In genomic region chr7:72447465-72448204, GRCh38 we compare ENCODE assay signal across 26 cellular contexts. TPM values are rescaled to one million over a fixed set of nuclear protein-coding genes. Genes with fewer than 3 reads are reported as not detected.
DNase-seq lines count a peak whose midpoint lies in the region; ATAC-seq and TF ChIP-seq lines count a peak whose summit lies in the region.
"Had no signal": no experiment of that assay in that cellular context is flagged by ENCODE, and none has a peak within 500 bp of the region (broad histone marks: within the 10 kb centered on the region; RNA-seq: fewer than 3 reads in every experiment).

No MANE protein-coding gene starts in this region.

- no peak overlapping the region for H3K9ac ChIP-seq in mesenchymal stem cell (ENCODE audit: low read length)

- peaks cover 2% of the 10 kb centered on the region for H3K4me1 ChIP-seq in mesenchymal stem cell (ENCODE audit: control insufficient read depth, insufficient read depth, low read depth, low read length)
- H3K4me1 ChIP-seq in prostate gland (replicated peaks), result peaks cover 2% of the 10 kb centered on the region

- peaks cover 43% of the 10 kb centered on the region for H3K27me3 Mint-ChIP-seq in stimulated activated naive CD8-positive, alpha-beta T cell treated with anti-CD3 and anti-CD28 coated beads, Interleukin-15, amount 100 ng/mL, for 72 hours

- no peak overlapping the region for H4K8ac ChIP-seq in mesenchymal stem cell (ENCODE audit: low read length)

- H3K27ac ChIP-seq in mesenchymal stem cell (ENCODE audit: low read length, poor library complexity, severe bottlenecking) (no peak overlapping the region), prostate gland (no peak overlapping the region)
- H3K27ac ChIP-seq: C4-2B, HL-60, RWPE1 had no signal

- no peak overlapping the region for H3K4ac ChIP-seq in mesenchymal stem cell (ENCODE audit: low read depth in 1 of 2, low read length in 2 of 2)

- no peak for TF ChIP-seq CTCF in prostate gland (IDR thresholded peaks at IDR 0.05)

- 86% methylated on average over 17 of the region's 17 CpGs for WGBS in mesenchymal stem cell
- WGBS in prostate gland, result 75% methylated on average over 17 of the region's 17 CpGs

- no peaks in the 10 kb centered on the region for H3K79me1 ChIP-seq in mesenchymal stem cell (replicated peaks; ENCODE audit: low read length, poor library complexity, severe bottlenecking)

- ATAC-seq in stimulated activated naive CD8-positive, alpha-beta T cell treated with anti-CD3 and anti-CD28 coated beads, Interleukin-15, amount 100 ng/mL, for 72 hours, result peak; percentile 18
- no peak for ATAC-seq in stimulated activated naive CD8-positive, alpha-beta T cell treated with anti-CD3 and anti-CD28 coated beads, Interleukin-15, Interleukin-2, amounts not matched to agents 100 U/mL and 50 U/mL, for 24 hours
- no peak for ATAC-seq in GM18502 (IDR thresholded peaks at IDR 0.05; ENCODE audit: poor library complexity, unreplicated experiment)
- ATAC-seq: PC-3 had no signal

- no peak overlapping the region for H3K14ac ChIP-seq in mesenchymal stem cell (ENCODE audit: low read length in 2 of 2)

- no peaks in the 10 kb centered on the region for H3K9me3 ChIP-seq in mesenchymal stem cell (ENCODE audit: control insufficient read depth, low read length)
- H3K9me3 ChIP-seq in prostate gland, result no peaks in the 10 kb centered on the region
- H3K9me3 ChIP-seq: MG63 had no signal

- H2BK120ac ChIP-seq in mesenchymal stem cell (ENCODE audit: low read depth, low read length), result no peak overlapping the region

- no peak overlapping the region for H3K18ac ChIP-seq in mesenchymal stem cell (ENCODE audit: low read depth in 1 of 2, low read length in 2 of 2)

- H3K27ac Mint-ChIP-seq in stimulated activated naive CD8-positive, alpha-beta T cell treated with anti-CD3 and anti-CD28 coated beads, Interleukin-15, amount 100 ng/mL, for 72 hours, result no peak overlapping the region

- no peak for DNase-seq in stimulated activated naive CD8-positive, alpha-beta T cell treated with anti-CD3 and anti-CD28 coated beads, Interleukin-15, amount 100 ng/mL, for 72 hours
- DNase-seq in stimulated activated naive CD8-positive, alpha-beta T cell treated with anti-CD3 and anti-CD28 coated beads, Interleukin-15, Interleukin-2, amounts not matched to agents 100 U/mL and 50 U/mL, for 24 hours, result no peak
- DNase-seq in mesenchymal stem cell (no peak), posterior vena cava (ENCODE audit: low spot score) (peak; percentile 65), prostate gland (ENCODE audit: low spot score) (no peak), DMS 273 (lab: John Stamatoyannopoulos, UW; ENCODE audit: unreplicated experiment) (no peak), AG08395 (ENCODE audit: low spot score) (no peak)
- DNase-seq: DMS 273 treated with DMSO at 0.1 percent for 48 hours, DND-41, HCEC 1CT, Karpas-422, MG63, NCI-H1048, NCI-H1436, NCI-H1930, NCI-H226, NCI-H526, PC-3, SIG-M5 had no signal

- H3K4me1 Mint-ChIP-seq in stimulated activated naive CD8-positive, alpha-beta T cell treated with anti-CD3 and anti-CD28 coated beads, Interleukin-15, amount 100 ng/mL, for 72 hours, result no peaks in the 10 kb centered on the region

- no peak overlapping the region for H2AFZ ChIP-seq in mesenchymal stem cell (ENCODE audit: low read depth, low read length)

- H2AK5ac ChIP-seq in mesenchymal stem cell (ENCODE audit: low read length, severe bottlenecking), result no peak overlapping the region

- H3K23ac ChIP-seq in mesenchymal stem cell (ENCODE audit: low read length in 2 of 2), result no peak overlapping the region

- H2BK15ac ChIP-seq in mesenchymal stem cell (ENCODE audit: low read depth, poor library complexity, severe bottlenecking), result no peak overlapping the region

- H3K27me3 ChIP-seq in mesenchymal stem cell (ENCODE audit: control insufficient read depth in 1 of 2, insufficient read depth in 1 of 2, low read length in 2 of 2), result peaks cover 0 to 48% of the 10 kb centered on the region in 2 experiments
- peaks cover 2% of the 10 kb centered on the region for H3K27me3 ChIP-seq in prostate gland (replicated peaks; ENCODE audit: insufficient read depth)

- TF ChIP-seq POLR2A in prostate gland (IDR thresholded peaks at IDR 0.05), result no peak

- H3K36me3 ChIP-seq in mesenchymal stem cell (ENCODE audit: control insufficient read depth in 1 of 2, insufficient read depth in 2 of 2, low read depth in 1 of 2, low read length in 2 of 2) (no peaks in the 10 kb centered on the region), prostate gland (no peaks in the 10 kb centered on the region)
- H3K36me3 ChIP-seq: MG63 had no signal

- H4K91ac ChIP-seq in mesenchymal stem cell (ENCODE audit: low read length), result peak overlapping the region; percentile 62

- H3K9me3 Mint-ChIP-seq in stimulated activated naive CD8-positive, alpha-beta T cell treated with anti-CD3 and anti-CD28 coated beads, Interleukin-15, amount 100 ng/mL, for 72 hours, result no peaks in the 10 kb centered on the region

- no peak overlapping the region for H2BK12ac ChIP-seq in mesenchymal stem cell (ENCODE audit: low read length in 2 of 2)

- intact Hi-C loops in posterior vena cava (cut with DNase I), result no loop called here
- intact Hi-C loops in prostate gland (cut with DNase I), result no loop called here

- H3K4me3 Mint-ChIP-seq in stimulated activated naive CD8-positive, alpha-beta T cell treated with anti-CD3 and anti-CD28 coated beads, Interleukin-15, amount 100 ng/mL, for 72 hours, result no peak overlapping the region
- H3K4me3 Mint-ChIP-seq: IgD-negative memory B cell had no signal

- H3K4me3 ChIP-seq in mesenchymal stem cell (ENCODE audit: insufficient read depth in 1 of 2, low read depth in 1 of 2, low read length in 2 of 2), result no peak overlapping the region
- H3K4me3 ChIP-seq in prostate gland, result no peak overlapping the region
- H3K4me3 ChIP-seq: MG63 had no signal

- H3K4me2 ChIP-seq in mesenchymal stem cell (ENCODE audit: low read length, poor library complexity, severe bottlenecking), result no peak overlapping the region

- H2BK5ac ChIP-seq in mesenchymal stem cell (ENCODE audit: low read depth, low read length, poor library complexity, severe bottlenecking), result no peak overlapping the region

RNA-seq across cellular contexts. Expression of gene CALN1, which starts 35.5 kb away (rescaled TPM):
- polyA plus RNA-seq in mesenchymal stem cell (2013, experiment 1 of 2), result not detected
- polyA plus RNA-seq in mesenchymal stem cell (2013, experiment 2 of 2), result not detected
- total RNA-seq in posterior vena cava (under 1 TPM in 1 of 2 donors, not detected in 1; 0.05 TPM), prostate gland (1 to 10 TPM; 1.1 to 1.2 TPM)
- total RNA-seq: A172, G401, PC-3 had no signal
- polyA plus RNA-seq: IgD-negative memory B cell had no signal
